14 cellular contexts compared by ENCODE assay signal in the genomic region with DNA sequence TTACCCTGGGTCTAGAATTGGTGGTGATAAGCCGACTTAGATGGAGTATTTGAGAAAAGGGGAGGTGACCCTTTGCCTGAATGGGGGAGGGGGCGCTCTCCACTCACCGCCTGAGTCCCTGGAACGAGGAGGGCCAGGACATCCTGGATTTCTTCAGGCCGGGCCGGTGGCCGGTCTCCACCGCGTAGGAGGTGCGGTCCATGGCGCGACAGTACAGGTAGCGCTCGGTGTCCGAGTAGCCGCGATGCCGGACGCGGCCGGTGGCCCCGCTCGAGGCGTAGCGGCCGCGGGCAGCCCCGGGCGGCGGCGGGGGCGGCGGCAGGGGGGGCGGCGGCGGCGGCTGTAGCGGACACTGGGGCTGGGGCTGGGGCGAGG. TPM values are rescaled to one million over a fixed set of nuclear protein-coding genes. Genes with fewer than 3 reads are reported as not detected.
DNase-seq lines count a peak whose midpoint lies in the region; ATAC-seq and TF ChIP-seq lines count a peak whose summit lies in the region.
"Had no signal": no experiment of that assay in that cellular context is flagged by ENCODE, and none has a peak within 500 bp of the region (broad histone marks: within the 10 kb centered on the region; RNA-seq: fewer than 3 reads in every experiment).

No MANE protein-coding gene starts in this region.

- no peaks in the 10 kb centered on the region for H3K9me3 ChIP-seq in hepatocyte (ENCODE audit: low read depth)
- no peaks in the 10 kb centered on the region for H3K9me3 ChIP-seq in trophoblast cell (ENCODE audit: insufficient read depth, low read depth, low read length)
- no peaks in the 10 kb centered on the region for H3K9me3 ChIP-seq in right lobe of liver
- H3K9me3 ChIP-seq in A673 (ENCODE audit: low read depth, low read length, poor library complexity, severe bottlenecking), result no peaks in the 10 kb centered on the region

- peaks cover 23% of the 10 kb centered on the region for H3K4me1 Mint-ChIP-seq in WTC11

- POLR2A ChIA-PET in WTC11 (lab: Charles Lee) (no interaction called here), A673 (lab: Charles Lee; ENCODE audit: low non-redundant PET) (no interaction called here)

- no peak overlapping the region for H4K8ac ChIP-seq in trophoblast cell (ENCODE audit: low read depth, low read length)

- CTCF ChIA-PET in WTC11 (lab: Charles Lee), result interaction anchor here (1.0 kb wide), 2 partner anchors 76 to 83 kb away, joined by 3 to 5 read pairs; no protein-coding TSS in a partner anchor
- CTCF ChIA-PET in A673 (lab: Charles Lee), result no interaction called here

- no peaks in the 10 kb centered on the region for H3K36me3 Mint-ChIP-seq in WTC11

- H4K20me1 ChIP-seq in hepatocyte (ENCODE audit: insufficient read depth, poor library complexity, severe bottlenecking), result no peaks in the 10 kb centered on the region
- H4K20me1 ChIP-seq: BLaER1 had no signal

- H3K4me3 ChIP-seq in hepatocyte (no peak overlapping the region), trophoblast cell (ENCODE audit: low read depth, low read length) (no peak overlapping the region), right lobe of liver (no peak overlapping the region), A673 (ENCODE audit: low read depth, low read length, poor library complexity, severe bottlenecking) (no peak overlapping the region)
- H3K4me3 ChIP-seq: BLaER1 had no signal

- no peak overlapping the region for H2AK5ac ChIP-seq in trophoblast cell (ENCODE audit: low read length)

- intact Hi-C loops in right lobe of liver (cut with DNase I) (no loop called here), A673 (cut with micrococcal nuclease; ENCODE audit: unreplicated experiment) (no loop called here)

- H3K4me2 ChIP-seq in hepatocyte (peak overlapping the region; percentile 92), trophoblast cell (ENCODE audit: low read length) (peak overlapping the region; percentile 44)
- H3K4me2 ChIP-seq: BLaER1 had no signal

- no peak overlapping the region for H2BK5ac ChIP-seq in trophoblast cell (ENCODE audit: low read depth, low read length, poor library complexity)

- peak; percentile 22 for DNase-seq in GM20000 (ENCODE audit: low spot score)
- peak; percentile 52 for DNase-seq in WTC11 (ENCODE audit: low spot score)
- no peak for DNase-seq in hepatocyte (ENCODE audit: low spot score)
- DNase-seq in trophoblast cell, result no peak
- DNase-seq in right lobe of liver, result no peak
- no peak for DNase-seq in A673 (ENCODE audit: low spot score)
- DNase-seq: activated CD4-positive, alpha-beta T cell treated with anti-CD3 and anti-CD28 coated beads for 1 hour; activated T-cell treated with anti-CD3 and anti-CD28 coated beads, Interleukin-2, amount 50 U/mL, for 72 hours; mammary epithelial cell; NCI-H1105 treated with DMSO at 0.1 percent for 48 hours; SW 1271 had no signal

- no peaks in the 10 kb centered on the region for H3K9me3 Mint-ChIP-seq in WTC11
- H3K9me3 Mint-ChIP-seq: activated T-cell treated with anti-CD3 and anti-CD28 coated beads, Interleukin-2, amount 50 U/mL, for 72 hours had no signal

- H3K27me3 Mint-ChIP-seq in WTC11 (ENCODE audit: low read depth), result peaks cover 66% of the 10 kb centered on the region

- ATAC-seq in WTC11 (peak; percentile 50), HG02884 (IDR thresholded peaks at IDR 0.05; ENCODE audit: unreplicated experiment) (no peak), right lobe of liver (no peak), GM19397 (IDR thresholded peaks at IDR 0.05; ENCODE audit: unreplicated experiment) (no peak)
- ATAC-seq: activated T-cell treated with anti-CD3 and anti-CD28 coated beads, Interleukin-2, amount 50 U/mL, for 72 hours had no signal

- no peak overlapping the region for H2BK120ac ChIP-seq in trophoblast cell (ENCODE audit: insufficient read depth, low read length, poor library complexity)

- no peak overlapping the region for H3K14ac ChIP-seq in trophoblast cell (ENCODE audit: low read length)

- H3K18ac ChIP-seq in trophoblast cell (ENCODE audit: low read length), result no peak overlapping the region

- TF ChIP-seq CTCF in GM20000 (IDR thresholded peaks at IDR 0.05; ENCODE audit: extremely low read depth, missing control alignments), result no peak
- TF ChIP-seq CTCF in WTC11 (IDR thresholded peaks at IDR 0.05), result no peak
- TF ChIP-seq CTCF in hepatocyte (IDR thresholded peaks at IDR 0.05; ENCODE audit: poor library complexity), result no peak
- no peak for TF ChIP-seq CTCF in right lobe of liver (IDR thresholded peaks at IDR 0.05)
- no peak for TF ChIP-seq CTCF in A673 (conservative IDR thresholded peaks at IDR 0.05; ENCODE audit: low read depth, low read length)

- H3K79me2 ChIP-seq in hepatocyte (no peaks in the 10 kb centered on the region), trophoblast cell (ENCODE audit: control insufficient read depth, insufficient read depth, low read length, poor library complexity) (no peaks in the 10 kb centered on the region)

- no peak overlapping the region for H3K4ac ChIP-seq in trophoblast cell (ENCODE audit: low read depth, low read length)

- H3K9ac ChIP-seq in trophoblast cell (ENCODE audit: low read length), result no peak overlapping the region
- H3K9ac ChIP-seq: BLaER1 had no signal

- H2AFZ ChIP-seq in hepatocyte, result no peak overlapping the region
- H2AFZ ChIP-seq in trophoblast cell (ENCODE audit: insufficient read depth, low read length, poor library complexity), result no peak overlapping the region

- H3K36me3 ChIP-seq in hepatocyte (replicated peaks; ENCODE audit: insufficient read depth, low read depth), result no peaks in the 10 kb centered on the region
- no peaks in the 10 kb centered on the region for H3K36me3 ChIP-seq in trophoblast cell (ENCODE audit: control insufficient read depth in 1 of 2, insufficient read depth in 2 of 2, low read length in 2 of 2)
- H3K36me3 ChIP-seq in right lobe of liver, result no peaks in the 10 kb centered on the region
- H3K36me3 ChIP-seq in A673 (ENCODE audit: insufficient read depth, low read length, poor library complexity, severe bottlenecking), result no peaks in the 10 kb centered on the region
- H3K36me3 ChIP-seq: BLaER1 had no signal

- no peak overlapping the region for H3K27ac ChIP-seq in hepatocyte
- H3K27ac ChIP-seq in trophoblast cell (ENCODE audit: low read depth, low read length), result no peak overlapping the region
- H3K27ac ChIP-seq in right lobe of liver, result no peak overlapping the region
- no peak overlapping the region for H3K27ac ChIP-seq in A673 (ENCODE audit: low read depth, low read length, poor library complexity, severe bottlenecking)
- H3K27ac ChIP-seq: BLaER1 had no signal

- H3K27ac Mint-ChIP-seq in WTC11, result no peak overlapping the region
- H3K27ac Mint-ChIP-seq: activated T-cell treated with anti-CD3 and anti-CD28 coated beads, Interleukin-2, amount 50 U/mL, for 72 hours had no signal

- BruUV-seq in A673 (replicated peaks; lab: Mats Ljungman, UMichigan), result no TSS peak

- H3K4me3 Mint-ChIP-seq in WTC11, result peak overlapping the region; percentile 71
- H3K4me3 Mint-ChIP-seq: activated T-cell treated with anti-CD3 and anti-CD28 coated beads, Interleukin-2, amount 50 U/mL, for 72 hours had no signal

- no peak for TF ChIP-seq POLR2A in right lobe of liver (IDR thresholded peaks at IDR 0.05)

- no peaks in the 10 kb centered on the region for H3K79me1 ChIP-seq in trophoblast cell (ENCODE audit: low read length)

- H3K23ac ChIP-seq in trophoblast cell (ENCODE audit: low read length), result no peak overlapping the region

- H3K9me2 ChIP-seq in hepatocyte (replicated peaks; ENCODE audit: insufficient read depth), result no peaks in the 10 kb centered on the region

- WGBS in hepatocyte (ENCODE audit: low lambda C conversion rate, missing lambda C conversion rate), result 2% methylated on average over 30 of the region's 39 CpGs
- WGBS in trophoblast cell (ENCODE audit: extremely low coverage, insufficient coverage, insufficient read length), result no CpG with 5 or more reads among the region's 39 CpGs
- 0% methylated on average over 1 of the region's 39 CpGs for WGBS in right lobe of liver (ENCODE audit: insufficient coverage, low coverage, low lambda C conversion rate, missing lambda C conversion rate)

- peaks cover 67% of the 10 kb centered on the region for H3K27me3 ChIP-seq in hepatocyte
- peaks cover 19% of the 10 kb centered on the region for H3K27me3 ChIP-seq in trophoblast cell (ENCODE audit: insufficient read depth, low read length)
- peaks cover 4 to 9% of the 10 kb centered on the region in 2 donors for H3K27me3 ChIP-seq in right lobe of liver
- peaks cover 89% of the 10 kb centered on the region for H3K27me3 ChIP-seq in A673 (replicated peaks; ENCODE audit: insufficient read depth, low read depth, low read length, poor library complexity)
- H3K27me3 ChIP-seq: BLaER1 had no signal

- H2BK12ac ChIP-seq in trophoblast cell (ENCODE audit: low read length), result no peak overlapping the region

- H4K12ac ChIP-seq in trophoblast cell (ENCODE audit: low read depth, low read length), result no peak overlapping the region

- H3K4me1 ChIP-seq in hepatocyte (ENCODE audit: insufficient read depth) (no peaks in the 10 kb centered on the region), trophoblast cell (ENCODE audit: control insufficient read depth in 1 of 2, insufficient read depth in 2 of 2, low read length in 2 of 2) (peaks cover 3 to 8% of the 10 kb centered on the region in 2 experiments), right lobe of liver (peaks cover 0 to 4% (median 0%) of the 10 kb centered on the region in 4 donors), A673 (ENCODE audit: insufficient read depth, low read length, poor library complexity, severe bottlenecking) (no peaks in the 10 kb centered on the region)
- H3K4me1 ChIP-seq: BLaER1 had no signal

- H4K91ac ChIP-seq in trophoblast cell (ENCODE audit: low read depth, low read length), result no peak overlapping the region

TF ChIP-seq in WTC11, 78 proteins besides CTCF, POLR2A, EP300 and RAD21 (continues in another document):
- no peak for TF ChIP-seq ZNF232 (CRISPR knock-in tag; IDR thresholded peaks at IDR 0.05)
- no peak for TF ChIP-seq CREB1 (CRISPR knock-in tag; IDR thresholded peaks at IDR 0.05)
- TF ChIP-seq ATF1 (CRISPR knock-in tag; IDR thresholded peaks at IDR 0.05), result no peak
- no peak for TF ChIP-seq ZNF317 (CRISPR knock-in tag; IDR thresholded peaks at IDR 0.05; ENCODE audit: borderline replicate concordance, low read depth)
- TF ChIP-seq, protein P1, sequence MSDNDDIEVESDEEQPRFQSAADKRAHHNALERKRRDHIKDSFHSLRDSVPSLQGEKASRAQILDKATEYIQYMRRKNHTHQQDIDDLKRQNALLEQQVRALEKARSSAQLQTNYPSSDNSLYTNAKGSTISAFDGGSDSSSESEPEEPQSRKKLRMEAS (CRISPR knock-in tag; IDR thresholded peaks at IDR 0.05), result no peak
- TF ChIP-seq ETV6 (CRISPR knock-in tag; IDR thresholded peaks at IDR 0.05), result no peak
- TF ChIP-seq FOXK1 (CRISPR knock-in tag; IDR thresholded peaks at IDR 0.05), result no peak

RNA-seq across cellular contexts. Expression of a gene that starts 0.5 kb away (rescaled TPM):
- total RNA-seq in WTC11 (2021), result 1.7 to 3.3 TPM (median 2.0 TPM) in 3 replicates
- total RNA-seq in hepatocyte, result 42.2 and 45.2 TPM in 2 replicates
- 14.5 and 21.5 TPM in 2 replicates for polyA plus RNA-seq in hepatocyte
- 32.5 and 33.1 TPM in 2 replicates for polyA plus RNA-seq in trophoblast cell (2013)
- 10 to 100 TPM in 1 of 6 experiments, 1 to 10 TPM in 5; 1.6 to 10.3 (median 5.6) TPM for total RNA-seq in right lobe of liver
- total RNA-seq in A673 (2021), result 5.2 and 6.5 TPM in 2 replicates

Comparison
In these comparisons a context has a peak if more than half of its experiments do, and no peak if none do; other contexts are left out.
1. DNase-seq: peak in GM20000 (single experiment) and WTC11 (single experiment); none in hepatocyte (single experiment), trophoblast cell (0 of 2), right lobe of liver (0 of 3) and A673 (single experiment).